In the genomic region with DNA sequence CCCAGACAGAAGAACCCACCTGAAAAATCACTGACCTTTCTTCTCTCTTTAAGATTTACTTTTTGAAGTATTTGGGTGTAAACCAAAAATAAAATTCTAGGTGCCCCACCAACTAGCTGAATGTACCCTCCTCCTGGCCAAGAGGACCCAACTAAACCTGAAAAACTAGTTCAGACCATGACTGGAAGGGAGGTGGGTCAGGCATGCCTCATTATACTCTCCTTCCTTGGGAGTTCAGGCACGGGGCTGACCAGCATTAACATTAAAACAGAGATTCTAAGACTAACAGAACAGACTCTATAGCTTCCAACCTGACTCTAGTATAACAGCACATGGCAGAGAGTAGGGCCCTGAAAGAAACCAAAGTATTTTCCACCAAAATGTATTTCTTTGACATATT, we compare ENCODE assay signal across 26 cellular contexts.
"Had no signal": no experiment of that assay in that cellular context is flagged by ENCODE, and none has a peak within 500 bp of the region (broad histone marks: within the 10 kb centered on the region; RNA-seq: fewer than 3 reads in every experiment).

No MANE protein-coding gene starts in this region.

- H3K4me1 Mint-ChIP-seq: activated CD4-positive, alpha-beta memory T cell treated with anti-CD3 and anti-CD28 coated beads, Interleukin-2, amount 10 ng/mL, durations not matched to agents 7 days and 5 days; activated CD4-positive, alpha-beta T cell treated with anti-CD3 and anti-CD28 coated beads for 36 hours; activated T-helper 17 cell treated with anti-CD3 and anti-CD28 coated beads, Interleukin-2, amount 50 U/mL, for 72 hours had no signal

- H3K27ac Mint-ChIP-seq: activated CD4-positive, alpha-beta memory T cell treated with anti-CD3 and anti-CD28 coated beads, Interleukin-2, amount 10 ng/mL, durations not matched to agents 7 days and 5 days; activated CD4-positive, alpha-beta T cell treated with anti-CD3 and anti-CD28 coated beads for 36 hours; activated naive CD4-positive, alpha-beta T cell treated with anti-CD3 and anti-CD28 coated beads for 36 hours; activated naive CD8-positive, alpha-beta T cell; activated T-helper 17 cell treated with anti-CD3 and anti-CD28 coated beads, Interleukin-2, amount 50 U/mL, for 72 hours; T-cell had no signal

- H3K4me3 ChIP-seq: MG63, SK-N-MC had no signal

- ATAC-seq: activated CD4-positive, alpha-beta T cell treated with anti-CD3 and anti-CD28 coated beads for 36 hours; activated T-helper 17 cell treated with anti-CD3 and anti-CD28 coated beads, Interleukin-2, amount 50 U/mL, for 72 hours; Panc1; Right ventricle myocardium inferior; T-cell had no signal

- H3K27ac ChIP-seq: brain microvascular endothelial cell, SK-N-MC had no signal

- H3K27me3 Mint-ChIP-seq: activated CD4-positive, alpha-beta memory T cell treated with anti-CD3 and anti-CD28 coated beads, Interleukin-2, amount 10 ng/mL, durations not matched to agents 7 days and 5 days; activated CD4-positive, alpha-beta T cell treated with anti-CD3 and anti-CD28 coated beads for 36 hours; activated naive CD8-positive, alpha-beta T cell; activated T-helper 17 cell treated with anti-CD3 and anti-CD28 coated beads, Interleukin-2, amount 50 U/mL, for 72 hours; T-cell had no signal

- DNase-seq: activated CD4-positive, alpha-beta memory T cell treated with anti-CD3 and anti-CD28 coated beads, Interleukin-2, amount 10 ng/mL, durations not matched to agents 7 days and 5 days; activated CD4-positive, alpha-beta T cell treated with anti-CD3 and anti-CD28 coated beads for 36 hours; activated CD4-positive, alpha-beta T cell treated with anti-CD3 and anti-CD28 coated beads, Interleukin-2, amount 50 U/mL, for 1 hour; activated gamma-delta T cell; activated naive CD4-positive, alpha-beta T cell treated with anti-CD3 and anti-CD28 coated beads for 36 hours; activated T-cell treated with anti-CD3 and anti-CD28 coated beads for 4 hours; activated T-cell treated with anti-CD3 and anti-CD28 coated beads, Interleukin-2, amount 50 U/mL, for 48 hours; brain microvascular endothelial cell; cerebellar nuclear complex; MG63; MV-4-11; NCI-H1092 treated with DMSO at 0.1 percent for 48 hours; NCI-H1417 treated with DMSO at 0.1 percent for 48 hours; NCI-H1694 treated with DMSO at 0.1 percent for 48 hours; NCI-H2029 treated with DMSO at 0.1 percent for 48 hours; NCI-H446; NCI-H524; RPMI8226; T-cell; T-helper 2 cell; T1000 had no signal

- H3K4me3 Mint-ChIP-seq: activated CD4-positive, alpha-beta memory T cell treated with anti-CD3 and anti-CD28 coated beads, Interleukin-2, amount 10 ng/mL, durations not matched to agents 7 days and 5 days; activated CD4-positive, alpha-beta T cell treated with anti-CD3 and anti-CD28 coated beads for 36 hours; activated naive CD4-positive, alpha-beta T cell treated with anti-CD3 and anti-CD28 coated beads for 36 hours; activated naive CD8-positive, alpha-beta T cell; activated T-helper 17 cell treated with anti-CD3 and anti-CD28 coated beads, Interleukin-2, amount 50 U/mL, for 72 hours; T-cell had no signal

- H3K27me3 ChIP-seq: brain microvascular endothelial cell, MG63 had no signal

- H3K36me3 ChIP-seq: brain microvascular endothelial cell had no signal
